Comparison of ENCODE assay signal across 9 cellular contexts in the genomic region with DNA sequence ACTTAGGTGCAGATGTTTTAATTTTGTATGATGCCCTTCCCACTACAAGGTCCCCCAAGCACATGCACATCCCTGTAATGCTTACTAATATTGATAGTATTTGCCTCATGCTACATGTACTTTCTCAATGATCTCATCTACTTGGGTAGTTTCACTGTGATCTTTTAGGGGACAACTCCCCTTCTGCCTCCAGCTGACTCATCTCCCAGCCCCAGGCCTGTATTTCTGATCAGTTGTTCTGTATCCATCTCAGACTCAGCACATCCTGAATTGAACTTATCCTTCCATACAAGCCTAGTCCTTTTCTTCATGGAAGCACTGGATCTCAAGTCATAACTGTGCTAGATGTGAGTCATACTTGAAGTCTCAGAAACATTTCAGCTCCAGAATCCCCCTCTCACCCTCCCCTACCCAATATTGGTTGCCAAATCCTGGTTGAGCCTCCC. TPM values are rescaled to one million over a fixed set of nuclear protein-coding genes. Genes with fewer than 3 reads are reported as not detected.
DNase-seq lines count a peak whose midpoint lies in the region; ATAC-seq, FAIRE-seq and TF ChIP-seq lines count a peak whose summit lies in the region.
"Had no signal": no experiment of that assay in that cellular context is flagged by ENCODE, and none has a peak within 500 bp of the region (broad histone marks: within the 10 kb centered on the region; RNA-seq: fewer than 3 reads in every experiment).

No MANE protein-coding gene starts in this region.

- H3K27ac Mint-ChIP-seq in astrocyte (ENCODE audit: unreplicated experiment) = peak overlapping the region; percentile 21

- no peaks in the 10 kb centered on the region for H4K20me1 ChIP-seq in astrocyte (ENCODE audit: insufficient read depth, low read length)

- TF ChIP-seq EP300 in esophagus muscularis mucosa (IDR thresholded peaks at IDR 0.05) = no peak

- peak; percentile 84 for DNase-seq in GM10266 (ENCODE audit: extremely low spot score)
- DNase-seq in astrocyte (ENCODE audit: low read depth) = peak; percentile 37
- DNase-seq in left cardiac atrium = no peak
- no peak for DNase-seq in SIG-M5 (lab: John Stamatoyannopoulos, UW)
- no peak for DNase-seq in esophagus muscularis mucosa (ENCODE audit: extremely low spot score)
- no peak for DNase-seq in NCI-H82 treated with DMSO at 0.1 percent for 48 hours (lab: John Stamatoyannopoulos, UW; ENCODE audit: unreplicated experiment)

- TF ChIP-seq CTCF in GM10266 (IDR thresholded peaks at IDR 0.05; ENCODE audit: control insufficient read depth, insufficient read depth, low read depth, missing control alignments) = no peak
- TF ChIP-seq CTCF in astrocyte (IDR thresholded peaks at IDR 0.05; ENCODE audit: insufficient read depth, low read depth, low read length) = no peak
- no peak for TF ChIP-seq CTCF in esophagus muscularis mucosa (IDR thresholded peaks at IDR 0.05)

- H3K9ac ChIP-seq in astrocyte (ENCODE audit: low read length) = no peak overlapping the region

- ATAC-seq in GM19452 (IDR thresholded peaks at IDR 0.05; ENCODE audit: unreplicated experiment) (peak; percentile 94), HG03108 (IDR thresholded peaks at IDR 0.05; ENCODE audit: unreplicated experiment) (peak; percentile 97), left cardiac atrium (no peak)

- H3K4me3 Mint-ChIP-seq in astrocyte (ENCODE audit: unreplicated experiment) = no peak overlapping the region

- no peaks in the 10 kb centered on the region for H3K36me3 Mint-ChIP-seq in astrocyte (ENCODE audit: low read depth, unreplicated experiment)

- H3K27me3 ChIP-seq in astrocyte (ENCODE audit: insufficient read depth, low read length) (no peaks in the 10 kb centered on the region), esophagus muscularis mucosa (no peaks in the 10 kb centered on the region)

- no peak for TF ChIP-seq POLR2A in esophagus muscularis mucosa (IDR thresholded peaks at IDR 0.05; ENCODE audit: low read depth)

- no peaks in the 10 kb centered on the region for H3K36me3 ChIP-seq in astrocyte (ENCODE audit: insufficient read depth, low read length)
- no peaks in the 10 kb centered on the region for H3K36me3 ChIP-seq in esophagus muscularis mucosa

- no peak overlapping the region for H2AFZ ChIP-seq in astrocyte (ENCODE audit: low read depth, low read length)

- H3K4me1 ChIP-seq in astrocyte (ENCODE audit: insufficient read depth, low read length) = peaks cover 7% of the 10 kb centered on the region
- H3K4me1 ChIP-seq in esophagus muscularis mucosa = peaks cover 0 to 6% (median 0%) of the 10 kb centered on the region in 4 donors

- intact Hi-C loops in left cardiac atrium (cut with DNase I) = no loop called here
- intact Hi-C loops in esophagus muscularis mucosa (cut with DNase I) = no loop called here

- no peaks in the 10 kb centered on the region for H3K27me3 Mint-ChIP-seq in astrocyte (ENCODE audit: low read depth, unreplicated experiment)

- H3K4me1 Mint-ChIP-seq in astrocyte (ENCODE audit: low read depth, unreplicated experiment) = peaks cover 12% of the 10 kb centered on the region

- H3K4me3 ChIP-seq in astrocyte (ENCODE audit: insufficient read depth, low read depth, low read length) (no peak overlapping the region), esophagus muscularis mucosa (no peak overlapping the region)

- peaks cover 4% of the 10 kb centered on the region for H3K9me3 Mint-ChIP-seq in astrocyte (ENCODE audit: unreplicated experiment)

- H3K4me2 ChIP-seq in astrocyte (ENCODE audit: low read length) = peak overlapping the region; percentile 21

- no peaks in the 10 kb centered on the region for H3K79me2 ChIP-seq in astrocyte (ENCODE audit: insufficient read depth, low read length)

- H3K27ac ChIP-seq in astrocyte (ENCODE audit: low read depth, low read length) = no peak overlapping the region
- no peak overlapping the region for H3K27ac ChIP-seq in esophagus muscularis mucosa (replicated peaks in 1 of 4)

- no peaks in the 10 kb centered on the region for H3K9me3 ChIP-seq in astrocyte (ENCODE audit: insufficient read depth, low read depth, low read length)
- no peaks in the 10 kb centered on the region for H3K9me3 ChIP-seq in esophagus muscularis mucosa

- peak; percentile 58 for FAIRE-seq in astrocyte (lab: Jason Lieb, UNC)
- FAIRE-seq: G401.6 had no signal

RNA-seq across cellular contexts. Expression of a gene that starts 49.4 kb away (rescaled TPM):
- total RNA-seq in astrocyte (47.6 and 47.9 TPM in 2 replicates), left cardiac atrium (10 to 100 TPM; 23.9 to 25.3 TPM), esophagus muscularis mucosa (10 to 100 TPM; 24.3 to 34.5 (median 28.9) TPM)

Comparison
In these comparisons a context has a peak if more than half of its experiments do, and no peak if none do; other contexts are left out.
1. DNase-seq: peak in GM10266 (single experiment) and astrocyte (single experiment); none in left cardiac atrium (single experiment), SIG-M5 (single experiment), esophagus muscularis mucosa (single experiment) and NCI-H82 treated with DMSO at 0.1 percent for 48 hours (single experiment).
2. ATAC-seq: peak in GM19452 (single experiment) and HG03108 (single experiment); none in left cardiac atrium (0 of 2).